In the genomic region with DNA sequence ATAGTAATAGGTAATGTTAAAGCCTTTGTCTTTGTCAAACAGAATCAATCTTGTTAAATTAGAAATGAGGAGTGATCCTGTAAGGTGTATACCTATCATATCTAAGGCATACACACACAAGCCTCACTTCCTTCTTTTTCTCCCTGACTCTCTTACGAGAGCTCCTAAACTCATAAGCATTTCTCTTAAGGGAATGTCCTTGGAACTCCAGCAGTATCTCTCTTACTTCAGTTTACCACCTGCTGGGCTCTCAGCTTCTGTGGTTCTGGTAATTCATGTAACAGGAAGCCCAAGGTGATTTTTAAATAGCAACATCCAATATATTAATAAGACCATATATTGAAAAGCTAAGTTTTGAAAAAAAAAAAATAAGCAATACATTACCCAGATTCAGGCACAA, we compare ENCODE assay signal across 22 cellular contexts.
A peak's percentile ranks its signal among the peaks of the same experiment; 100 is the strongest.
DNase-seq lines count a peak whose midpoint lies in the region; ATAC-seq, FAIRE-seq and TF ChIP-seq lines count a peak whose summit lies in the region.
"Had no signal": no experiment of that assay in that cellular context is flagged by ENCODE, and none has a peak within 500 bp of the region (broad histone marks: within the 10 kb centered on the region; RNA-seq: fewer than 3 reads in every experiment).

No MANE protein-coding gene starts in this region.

- H3K4me1 Mint-ChIP-seq in WTC11, result peaks cover 12% of the 10 kb centered on the region
- H3K4me1 Mint-ChIP-seq: CD4-positive, CD25-positive, alpha-beta regulatory T cell had no signal

- FAIRE-seq in islet of Langerhans (lab: Jason Lieb, UNC), result peak; percentile 13
- FAIRE-seq: GM12891, GM19239, H54 had no signal

- peak; percentile 15 for DNase-seq in OCI-M1 (lab: John Stamatoyannopoulos, UW)
- no peak for DNase-seq in WTC11 (ENCODE audit: low spot score)
- no peak for DNase-seq in NCI-H146 treated with DMSO at 0.1 percent for 48 hours (lab: John Stamatoyannopoulos, UW; ENCODE audit: unreplicated experiment)
- DNase-seq in NCI-H1105 treated with DMSO at 0.1 percent for 48 hours (lab: John Stamatoyannopoulos, UW), result no peak
- no peak for DNase-seq in NCI-H1930 (lab: John Stamatoyannopoulos, UW)
- DNase-seq in hypothalamus (lab: John Stamatoyannopoulos, UW), result no peak
- DNase-seq: ACHN; BE2C; C1 segment of cervical spinal cord; CD4-positive, CD25-positive, alpha-beta regulatory T cell; CD8-positive, alpha-beta memory T cell; COR-L47; DMS 273 treated with DMSO at 0.1 percent for 48 hours; DMS53; DND-41; EL; GM23248; HCEC 1CT had no signal

- peak; percentile 43 for ATAC-seq in WTC11

- H3K36me3 Mint-ChIP-seq in WTC11, result no peaks in the 10 kb centered on the region

- H3K27me3 Mint-ChIP-seq in WTC11 (ENCODE audit: low read depth), result no peaks in the 10 kb centered on the region
- H3K27me3 Mint-ChIP-seq: CD8-positive, alpha-beta memory T cell had no signal

- no peak overlapping the region for H3K27ac Mint-ChIP-seq in WTC11
- H3K27ac Mint-ChIP-seq: CD4-positive, CD25-positive, alpha-beta regulatory T cell; CD8-positive, alpha-beta memory T cell had no signal

- CTCF ChIA-PET in WTC11 (lab: Charles Lee), result interaction anchor here (0.7 kb wide), 1 partner anchor 945 kb away, joined by 3 read pairs; no protein-coding TSS in a partner anchor

- no peak overlapping the region for H3K4me3 Mint-ChIP-seq in WTC11
- H3K4me3 Mint-ChIP-seq: CD4-positive, CD25-positive, alpha-beta regulatory T cell; CD8-positive, alpha-beta memory T cell had no signal

- no peaks in the 10 kb centered on the region for H3K9me3 Mint-ChIP-seq in WTC11
- H3K9me3 Mint-ChIP-seq: CD4-positive, CD25-positive, alpha-beta regulatory T cell; CD8-positive, alpha-beta memory T cell had no signal

- POLR2A ChIA-PET in WTC11 (lab: Charles Lee), result no interaction called here

- TF ChIP-seq CTCF in WTC11 (IDR thresholded peaks at IDR 0.05), result no peak

TF ChIP-seq in WTC11, 78 proteins besides CTCF, POLR2A, EP300 and RAD21:
- TF ChIP-seq, protein P1, sequence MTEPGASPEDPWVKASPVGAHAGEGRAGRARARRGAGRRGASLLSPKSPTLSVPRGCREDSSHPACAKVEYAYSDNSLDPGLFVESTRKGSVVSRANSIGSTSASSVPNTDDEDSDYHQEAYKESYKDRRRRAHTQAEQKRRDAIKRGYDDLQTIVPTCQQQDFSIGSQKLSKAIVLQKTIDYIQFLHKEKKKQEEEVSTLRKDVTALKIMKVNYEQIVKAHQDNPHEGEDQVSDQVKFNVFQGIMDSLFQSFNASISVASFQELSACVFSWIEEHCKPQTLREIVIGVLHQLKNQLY (CRISPR knock-in tag; IDR thresholded peaks at IDR 0.05), result no peak
- TF ChIP-seq ESRRA (CRISPR knock-in tag; IDR thresholded peaks at IDR 0.05; ENCODE audit: borderline replicate concordance) (no peak), ZBTB21 (CRISPR knock-in tag; IDR thresholded peaks at IDR 0.05; ENCODE audit: borderline replicate concordance) (no peak), GRHL2 (CRISPR knock-in tag; IDR thresholded peaks at IDR 0.05; ENCODE audit: insufficient replicate concordance, severe bottlenecking) (no peak), EMX1 (CRISPR knock-in tag; IDR thresholded peaks at IDR 0.05) (no peak), NFYB (CRISPR knock-in tag; conservative IDR thresholded peaks at IDR 0.05; ENCODE audit: low read depth) (no peak), OVOL2 (CRISPR knock-in tag; IDR thresholded peaks at IDR 0.05; ENCODE audit: borderline replicate concordance) (no peak), TEAD4 (CRISPR knock-in tag; IDR thresholded peaks at IDR 0.05) (no peak), JUN (CRISPR knock-in tag; IDR thresholded peaks at IDR 0.05) (no peak), TEAD1 (CRISPR knock-in tag; IDR thresholded peaks at IDR 0.05) (no peak), CBFB (CRISPR knock-in tag; IDR thresholded peaks at IDR 0.05; ENCODE audit: low read depth) (no peak)
- TF ChIP-seq, protein P2, sequence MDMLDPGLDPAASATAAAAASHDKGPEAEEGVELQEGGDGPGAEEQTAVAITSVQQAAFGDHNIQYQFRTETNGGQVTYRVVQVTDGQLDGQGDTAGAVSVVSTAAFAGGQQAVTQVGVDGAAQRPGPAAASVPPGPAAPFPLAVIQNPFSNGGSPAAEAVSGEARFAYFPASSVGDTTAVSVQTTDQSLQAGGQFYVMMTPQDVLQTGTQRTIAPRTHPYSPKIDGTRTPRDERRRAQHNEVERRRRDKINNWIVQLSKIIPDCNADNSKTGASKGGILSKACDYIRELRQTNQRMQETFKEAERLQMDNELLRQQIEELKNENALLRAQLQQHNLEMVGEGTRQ (CRISPR knock-in tag; IDR thresholded peaks at IDR 0.05), result no peak
- TF ChIP-seq, protein P3, sequence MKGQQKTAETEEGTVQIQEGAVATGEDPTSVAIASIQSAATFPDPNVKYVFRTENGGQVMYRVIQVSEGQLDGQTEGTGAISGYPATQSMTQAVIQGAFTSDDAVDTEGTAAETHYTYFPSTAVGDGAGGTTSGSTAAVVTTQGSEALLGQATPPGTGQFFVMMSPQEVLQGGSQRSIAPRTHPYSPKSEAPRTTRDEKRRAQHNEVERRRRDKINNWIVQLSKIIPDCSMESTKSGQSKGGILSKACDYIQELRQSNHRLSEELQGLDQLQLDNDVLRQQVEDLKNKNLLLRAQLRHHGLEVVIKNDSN (CRISPR knock-in tag; IDR thresholded peaks at IDR 0.05), result no peak
- TF ChIP-seq, protein P4, sequence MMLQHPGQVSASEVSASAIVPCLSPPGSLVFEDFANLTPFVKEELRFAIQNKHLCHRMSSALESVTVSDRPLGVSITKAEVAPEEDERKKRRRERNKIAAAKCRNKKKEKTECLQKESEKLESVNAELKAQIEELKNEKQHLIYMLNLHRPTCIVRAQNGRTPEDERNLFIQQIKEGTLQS (CRISPR knock-in tag; conservative IDR thresholded peaks at IDR 0.05), result no peak
- TF ChIP-seq, protein P5, sequence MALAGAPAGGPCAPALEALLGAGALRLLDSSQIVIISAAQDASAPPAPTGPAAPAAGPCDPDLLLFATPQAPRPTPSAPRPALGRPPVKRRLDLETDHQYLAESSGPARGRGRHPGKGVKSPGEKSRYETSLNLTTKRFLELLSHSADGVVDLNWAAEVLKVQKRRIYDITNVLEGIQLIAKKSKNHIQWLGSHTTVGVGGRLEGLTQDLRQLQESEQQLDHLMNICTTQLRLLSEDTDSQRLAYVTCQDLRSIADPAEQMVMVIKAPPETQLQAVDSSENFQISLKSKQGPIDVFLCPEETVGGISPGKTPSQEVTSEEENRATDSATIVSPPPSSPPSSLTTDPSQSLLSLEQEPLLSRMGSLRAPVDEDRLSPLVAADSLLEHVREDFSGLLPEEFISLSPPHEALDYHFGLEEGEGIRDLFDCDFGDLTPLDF (CRISPR knock-in tag; IDR thresholded peaks at IDR 0.05), result no peak
- TF ChIP-seq, protein P6, sequence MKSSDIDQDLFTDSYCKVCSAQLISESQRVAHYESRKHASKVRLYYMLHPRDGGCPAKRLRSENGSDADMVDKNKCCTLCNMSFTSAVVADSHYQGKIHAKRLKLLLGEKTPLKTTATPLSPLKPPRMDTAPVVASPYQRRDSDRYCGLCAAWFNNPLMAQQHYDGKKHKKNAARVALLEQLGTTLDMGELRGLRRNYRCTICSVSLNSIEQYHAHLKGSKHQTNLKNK (CRISPR knock-in tag; IDR thresholded peaks at IDR 0.05), result no peak
- TF ChIP-seq, protein P7, sequence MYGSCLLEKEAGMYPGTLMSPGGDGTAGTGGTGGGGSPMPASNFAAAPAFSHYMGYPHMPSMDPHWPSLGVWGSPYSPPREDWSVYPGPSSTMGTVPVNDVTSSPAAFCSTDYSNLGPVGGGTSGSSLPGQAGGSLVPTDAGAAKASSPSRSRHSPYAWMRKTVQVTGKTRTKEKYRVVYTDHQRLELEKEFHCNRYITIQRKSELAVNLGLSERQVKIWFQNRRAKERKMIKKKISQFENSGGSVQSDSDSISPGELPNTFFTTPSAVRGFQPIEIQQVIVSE (CRISPR knock-in tag; IDR thresholded peaks at IDR 0.05; ENCODE audit: borderline replicate concordance), result no peak
